8 cellular contexts compared by ENCODE assay signal in the genomic region with DNA sequence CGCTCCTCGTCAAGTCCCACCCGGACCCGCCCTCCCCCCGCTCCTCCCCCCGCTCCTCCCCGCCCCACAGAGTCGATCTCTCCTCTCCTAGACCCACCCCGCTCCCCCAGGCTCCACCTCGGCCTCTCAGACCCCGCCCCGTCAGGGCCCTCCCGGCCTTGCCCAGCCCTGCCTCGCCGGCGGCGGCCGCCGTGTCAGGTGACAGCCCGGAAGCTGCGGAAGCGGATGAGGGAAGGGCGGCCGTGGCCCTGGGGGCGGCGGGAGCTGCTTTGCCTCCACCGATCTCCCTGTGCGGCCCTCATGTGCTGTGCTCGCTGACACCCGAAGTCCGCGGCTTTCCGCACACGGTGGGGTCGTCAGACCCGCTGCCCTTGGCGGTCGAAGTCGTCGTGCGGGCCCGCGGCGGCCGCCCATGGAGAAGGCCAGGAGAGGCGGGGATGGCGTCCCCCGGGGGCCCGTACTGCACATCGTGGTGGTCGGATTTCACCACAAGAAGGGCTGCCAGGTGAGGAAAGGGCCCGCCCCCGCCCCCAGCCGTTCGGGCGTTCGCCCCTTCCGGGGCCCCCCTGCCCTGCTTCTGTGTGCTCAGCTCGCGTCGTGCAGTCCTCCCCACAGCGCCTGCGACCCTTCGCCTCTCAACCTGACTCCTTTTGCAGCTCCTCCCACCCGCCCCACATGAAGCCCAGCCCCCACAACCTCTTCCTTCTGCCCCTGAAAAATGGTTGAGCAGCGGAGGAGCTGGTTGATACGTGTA. TPM values are rescaled to one million over a fixed set of nuclear protein-coding genes. Genes with fewer than 3 reads are reported as not detected.
DNase-seq lines count a peak whose midpoint lies in the region; TF ChIP-seq lines count a peak whose summit lies in the region.

A gene (plus strand): TSS at position 192 of the 754 bp plus-strand sequence. CDS start 221 bp downstream, at position 413.

- in situ Hi-C loops in SK-MEL-5 (cut with HindIII; ENCODE audit: low pct_unique_long_range_greater_than_20kb, low sequenced_read_pairs), result no loop called here

- peak within 1 kb of the TSS; percentile 97 for H3K23ac ChIP-seq in neuronal stem cell (ENCODE audit: low read depth, low read length, poor library complexity)

- H4K91ac ChIP-seq in neuronal stem cell (ENCODE audit: low read depth, low read length, poor library complexity), result peak within 1 kb of the TSS; percentile 92

- peak within 1 kb of the TSS; percentile 98 for H2AFZ ChIP-seq in neuronal stem cell (ENCODE audit: low read length)

- H3K4ac ChIP-seq in neuronal stem cell (ENCODE audit: low read length), result no peak within 1 kb of the TSS

- H3K9ac ChIP-seq in neuronal stem cell (ENCODE audit: low read depth, low read length, poor library complexity), result peak within 1 kb of the TSS; percentile 86
- H3K9ac ChIP-seq in subcutaneous abdominal adipose tissue (ENCODE audit: low read length in 5 of 5), result peak within 1 kb of the TSS; percentile 75 to 98 (median 92)

- peak within 1 kb of the TSS; percentile 97 for H3K27ac ChIP-seq in neuronal stem cell (replicated peaks; ENCODE audit: low read length)
- H3K27ac ChIP-seq in subcutaneous abdominal adipose tissue (ENCODE audit: low read depth, low read length), result peak within 1 kb of the TSS; percentile 85

- H3K79me1 ChIP-seq in neuronal stem cell (ENCODE audit: low read depth, low read length), result peaks cover 4% of the 10 kb centered on the region

- TF ChIP-seq CTCF in HFF-Myc (IDR thresholded peaks at IDR 0.05; ENCODE audit: low read depth, low read length, missing control alignments), result no peak

- H3K9me3 ChIP-seq in neuronal stem cell (replicated peaks in 1 of 2; ENCODE audit: control insufficient read depth in 2 of 2, insufficient read depth in 1 of 2, low read depth in 1 of 2, low read length in 2 of 2) (peaks cover 0 to 8% of the 10 kb centered on the region in 2 donors), subcutaneous abdominal adipose tissue (ENCODE audit: control insufficient read depth in 5 of 5, low read length in 5 of 5) (no peaks in the 10 kb centered on the region)

- H3K4me1 ChIP-seq in neuronal stem cell (ENCODE audit: control insufficient read depth in 2 of 2, insufficient read depth in 1 of 2, low read depth in 1 of 2, low read length in 2 of 2) (peaks cover 0 to 2% of the 10 kb centered on the region in 2 donors), subcutaneous abdominal adipose tissue (ENCODE audit: control insufficient read depth in 5 of 5, insufficient read depth in 5 of 5, low read length in 5 of 5) (peaks cover 0 to 30% (median 22%) of the 10 kb centered on the region in 5 donors)

- H2BK15ac ChIP-seq in neuronal stem cell (ENCODE audit: low read length), result no peak within 1 kb of the TSS

- WGBS in neuronal stem cell (ENCODE audit: extremely low coverage in 2 of 2, insufficient read length in 2 of 2, insufficient replicate concordance in 1 of 2), 2 donors, result no CpG with 5 or more reads among the region's 67 CpGs

- peak within 1 kb of the TSS; percentile 88 for H3K4me3 ChIP-seq in HFF-Myc (replicated peaks; ENCODE audit: low read depth, low read length)
- H3K4me3 ChIP-seq in neuronal stem cell (ENCODE audit: low read length in 2 of 2), result peak within 1 kb of the TSS; percentile 98 to 100
- H3K4me3 ChIP-seq in subcutaneous abdominal adipose tissue (ENCODE audit: low read depth in 1 of 5, low read length in 5 of 5), result peak within 1 kb of the TSS; percentile 89 to 98 (median 92)

- DNase-seq in GM03348 (ENCODE audit: low spot score) (peak; percentile 99), HFF-Myc (ENCODE audit: extremely low read depth, low read depth) (peak; percentile 78), MV-4-11 (lab: John Stamatoyannopoulos, UW) (peak; percentile 88), SK-MEL-5 (ENCODE audit: low read depth, low spot score) (peak; percentile 98), foreskin melanocyte (peak; percentile 89), neuronal stem cell (ENCODE audit: low spot score) (peak; percentile 94)
- peak; percentile 100 for DNase-seq in activated naive CD4-positive, alpha-beta T cell treated with Interleukin-2 at 50 U/mL for 16 hours

- H3K27me3 ChIP-seq in neuronal stem cell (ENCODE audit: control insufficient read depth in 3 of 3, insufficient read depth in 3 of 3, low read depth in 1 of 3, low read length in 3 of 3), result no peaks in the 10 kb centered on the region
- H3K27me3 ChIP-seq in subcutaneous abdominal adipose tissue (ENCODE audit: control insufficient read depth in 5 of 5, insufficient read depth in 4 of 5, low read length in 5 of 5), result no peaks in the 10 kb centered on the region

- H3K18ac ChIP-seq in neuronal stem cell (ENCODE audit: low read length), result peak within 1 kb of the TSS; percentile 100

- H2BK120ac ChIP-seq in neuronal stem cell (ENCODE audit: low read depth, low read length), result peak within 1 kb of the TSS; percentile 87

- H3K36me3 ChIP-seq in neuronal stem cell (replicated peaks in 1 of 2; ENCODE audit: control insufficient read depth in 2 of 2, insufficient read depth in 2 of 2, low read length in 2 of 2) (peaks cover 0 to 15% of the 10 kb centered on the region in 2 donors), subcutaneous abdominal adipose tissue (ENCODE audit: control insufficient read depth in 5 of 5, insufficient read depth in 5 of 5, low read length in 5 of 5) (peaks cover 0 to 3% (median 0%) of the 10 kb centered on the region in 5 donors)

- H4K8ac ChIP-seq in neuronal stem cell (ENCODE audit: low read depth, low read length), result no peak within 1 kb of the TSS

- H2AK5ac ChIP-seq in neuronal stem cell (ENCODE audit: low read depth, low read length), result no peak within 1 kb of the TSS

- peak within 1 kb of the TSS; percentile 78 for H3K4me2 ChIP-seq in neuronal stem cell (ENCODE audit: insufficient read depth, low read length, poor library complexity, severe bottlenecking)

- H2BK5ac ChIP-seq in neuronal stem cell (ENCODE audit: low read length), result no peak within 1 kb of the TSS

- H2BK12ac ChIP-seq in neuronal stem cell (ENCODE audit: low read length), result no peak within 1 kb of the TSS

- no peak within 1 kb of the TSS for H3K14ac ChIP-seq in neuronal stem cell (ENCODE audit: low read length)

RNA-seq across cellular contexts. Expression of the gene that starts here (rescaled TPM):
- 59.8 and 101 TPM in 2 replicates for total RNA-seq in SK-MEL-5 (2014; rRNA removed; shearing (Covaris generic))
- 36.2 and 55.9 TPM in 2 replicates for polyA plus RNA-seq in SK-MEL-5 (2015; cell fraction: cytosol; rRNA removed)
- 47.4 and 54.6 TPM in 2 replicates for polyA plus RNA-seq in SK-MEL-5 (2015; cell fraction: nucleus; rRNA removed)
- polyA plus RNA-seq in neuronal stem cell (2013, experiment 1 of 2), result 12.8 TPM
- 12.2 TPM for polyA plus RNA-seq in neuronal stem cell (2013, experiment 2 of 2)

Comparison
In these comparisons a context has a peak if more than half of its experiments do, and no peak if none do; other contexts are left out.
1. Peak in every context shown above with its lines: DNase-seq, H3K4me3 ChIP-seq and H3K27ac ChIP-seq.